In the genomic region with DNA sequence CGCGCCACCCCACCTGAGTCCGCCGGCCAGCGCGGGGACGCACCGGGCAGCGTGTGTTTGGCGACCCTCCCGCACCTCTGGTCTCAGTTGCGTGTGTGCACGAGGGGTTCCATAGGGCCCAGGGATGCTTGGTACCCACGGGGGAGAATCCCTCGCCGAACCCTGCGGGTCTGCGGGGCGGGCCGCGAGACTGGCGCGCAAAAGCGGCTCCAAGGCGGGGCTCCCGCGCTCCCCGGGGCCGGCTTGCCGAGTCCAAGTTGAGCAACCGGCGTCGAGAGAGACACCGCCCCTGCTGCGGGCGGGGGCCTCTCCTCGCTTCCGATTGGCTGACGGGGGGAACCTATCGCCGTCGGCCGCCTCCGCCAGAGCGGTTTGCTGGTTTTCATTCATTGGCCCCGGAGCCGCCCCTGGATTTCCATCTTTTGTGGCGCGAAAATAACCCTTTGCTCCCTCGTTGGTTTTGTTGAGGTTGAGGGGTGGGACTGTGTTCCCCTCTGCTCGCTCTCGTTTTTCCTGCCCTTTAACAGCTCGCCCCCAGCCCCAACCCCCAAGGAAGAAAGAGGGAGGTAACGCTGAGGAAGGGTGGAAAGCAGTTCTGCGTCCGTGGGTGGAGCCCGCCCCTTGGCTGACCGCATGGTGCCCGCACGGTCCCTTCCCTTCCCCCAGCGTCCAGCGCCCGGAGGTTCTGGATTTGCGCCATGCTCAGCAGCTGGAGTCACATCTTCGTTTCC, we compare ENCODE assay signal across 1 cellular context.
TF ChIP-seq lines count a peak whose summit lies in the region.

No MANE protein-coding gene starts in this region.

TF ChIP-seq in PFSK-1, 5 proteins besides CTCF, POLR2A, EP300 and RAD21:
- TF ChIP-seq SIN3A (IDR thresholded peaks at IDR 0.05; ENCODE audit: borderline replicate concordance, insufficient read depth, low read length) (peak; percentile 53; the same call in 1 of the 2 replicates), TAF1 (IDR thresholded peaks at IDR 0.05; ENCODE audit: borderline replicate concordance, insufficient read depth, low read length) (peak; percentile 86), FOXP2 (optimal IDR thresholded peaks at IDR 0.05; ENCODE audit: borderline replicate concordance, extremely low read depth, extremely low read length, insufficient read depth) (no peak), POLR2AphosphoS5 (IDR thresholded peaks at IDR 0.05; ENCODE audit: low read depth, low read length) (peak; percentile 91)
- TF ChIP-seq, protein P1, sequence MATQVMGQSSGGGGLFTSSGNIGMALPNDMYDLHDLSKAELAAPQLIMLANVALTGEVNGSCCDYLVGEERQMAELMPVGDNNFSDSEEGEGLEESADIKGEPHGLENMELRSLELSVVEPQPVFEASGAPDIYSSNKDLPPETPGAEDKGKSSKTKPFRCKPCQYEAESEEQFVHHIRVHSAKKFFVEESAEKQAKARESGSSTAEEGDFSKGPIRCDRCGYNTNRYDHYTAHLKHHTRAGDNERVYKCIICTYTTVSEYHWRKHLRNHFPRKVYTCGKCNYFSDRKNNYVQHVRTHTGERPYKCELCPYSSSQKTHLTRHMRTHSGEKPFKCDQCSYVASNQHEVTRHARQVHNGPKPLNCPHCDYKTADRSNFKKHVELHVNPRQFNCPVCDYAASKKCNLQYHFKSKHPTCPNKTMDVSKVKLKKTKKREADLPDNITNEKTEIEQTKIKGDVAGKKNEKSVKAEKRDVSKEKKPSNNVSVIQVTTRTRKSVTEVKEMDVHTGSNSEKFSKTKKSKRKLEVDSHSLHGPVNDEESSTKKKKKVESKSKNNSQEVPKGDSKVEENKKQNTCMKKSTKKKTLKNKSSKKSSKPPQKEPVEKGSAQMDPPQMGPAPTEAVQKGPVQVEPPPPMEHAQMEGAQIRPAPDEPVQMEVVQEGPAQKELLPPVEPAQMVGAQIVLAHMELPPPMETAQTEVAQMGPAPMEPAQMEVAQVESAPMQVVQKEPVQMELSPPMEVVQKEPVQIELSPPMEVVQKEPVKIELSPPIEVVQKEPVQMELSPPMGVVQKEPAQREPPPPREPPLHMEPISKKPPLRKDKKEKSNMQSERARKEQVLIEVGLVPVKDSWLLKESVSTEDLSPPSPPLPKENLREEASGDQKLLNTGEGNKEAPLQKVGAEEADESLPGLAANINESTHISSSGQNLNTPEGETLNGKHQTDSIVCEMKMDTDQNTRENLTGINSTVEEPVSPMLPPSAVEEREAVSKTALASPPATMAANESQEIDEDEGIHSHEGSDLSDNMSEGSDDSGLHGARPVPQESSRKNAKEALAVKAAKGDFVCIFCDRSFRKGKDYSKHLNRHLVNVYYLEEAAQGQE (IDR thresholded peaks at IDR 0.05; ENCODE audit: insufficient read depth in 1 of 2, low read depth in 2 of 2, low read length in 2 of 2): peak in 1 of 2 experiments; percentile 69; a peak in 2 of 4 replicates
